Comparison of ENCODE assay signal across 10 cellular contexts in genomic region chr19:35533822-35534521, GRCh38. TPM values are rescaled to one million over a fixed set of nuclear protein-coding genes. Genes with fewer than 3 reads are reported as not detected.
DNase-seq lines count a peak whose midpoint lies in the region; ATAC-seq lines count a peak whose summit lies in the region.
"Had no signal": no experiment of that assay in that cellular context is flagged by ENCODE, and none has a peak within 500 bp of the region (broad histone marks: within the 10 kb centered on the region; RNA-seq: fewer than 3 reads in every experiment).

No MANE protein-coding gene starts in this region.

- peaks cover 8% of the 10 kb centered on the region for H3K4me1 Mint-ChIP-seq in activated T-helper 17 cell treated with anti-CD3 and anti-CD28 coated beads, Interleukin-2, amount 50 U/mL, for 72 hours

- peak; percentile 48 for DNase-seq in AG20443 (ENCODE audit: low spot score)
- peak; percentile 37 for DNase-seq in HK-2 (ENCODE audit: unreplicated experiment)
- peak in 1 of 2 donors; percentile 54 for DNase-seq in left colon
- no peak for DNase-seq in NCI-H345 (lab: John Stamatoyannopoulos, UW)
- no peak for DNase-seq in A172 (ENCODE audit: low spot score)
- DNase-seq in hepatic stellate cell (ENCODE audit: low spot score): no peak
- no peak for DNase-seq in posterior vena cava (ENCODE audit: low spot score)
- DNase-seq: posterior cingulate gyrus had no signal

- H3K9me3 Mint-ChIP-seq in activated T-helper 17 cell treated with anti-CD3 and anti-CD28 coated beads, Interleukin-2, amount 50 U/mL, for 72 hours: no peaks in the 10 kb centered on the region

- intact Hi-C loops in left colon (cut with DNase I, micrococcal nuclease): no loop called here
- intact Hi-C loops in posterior vena cava (cut with DNase I): no loop called here

- H3K4me3 Mint-ChIP-seq in activated T-helper 17 cell treated with anti-CD3 and anti-CD28 coated beads, Interleukin-2, amount 50 U/mL, for 72 hours: peak overlapping the region; percentile 58

- H3K27me3 Mint-ChIP-seq in activated T-helper 17 cell treated with anti-CD3 and anti-CD28 coated beads, Interleukin-2, amount 50 U/mL, for 72 hours: peaks cover 12% of the 10 kb centered on the region

- ATAC-seq in activated T-helper 17 cell treated with anti-CD3 and anti-CD28 coated beads, Interleukin-2, amount 50 U/mL, for 72 hours (replicated peaks): peak; percentile 60
- ATAC-seq in left colon: peak; percentile 71

- no peaks in the 10 kb centered on the region for H3K36me3 Mint-ChIP-seq in activated T-helper 17 cell treated with anti-CD3 and anti-CD28 coated beads, Interleukin-2, amount 50 U/mL, for 72 hours (ENCODE audit: low read depth)

- no peak overlapping the region for H3K27ac Mint-ChIP-seq in activated T-helper 17 cell treated with anti-CD3 and anti-CD28 coated beads, Interleukin-2, amount 50 U/mL, for 72 hours

RNA-seq across cellular contexts. Expression of gene GAPDHS, which starts 0.7 kb away (rescaled TPM):
- not detected for total RNA-seq in activated T-helper 17 cell treated with anti-CD3 and anti-CD28 coated beads, Interleukin-2, amount 50 U/mL, for 72 hours
- total RNA-seq in left colon: not detected
- total RNA-seq in A172 (2014; rRNA removed; shearing (Covaris generic)): not detected in 2 replicates
- total RNA-seq in posterior vena cava: not detected
- total RNA-seq: ascending aorta had no signal

RNA-seq across cellular contexts. Expression of gene SBSN, which starts 5.9 kb away (rescaled TPM):
- not detected for total RNA-seq in activated T-helper 17 cell treated with anti-CD3 and anti-CD28 coated beads, Interleukin-2, amount 50 U/mL, for 72 hours
- total RNA-seq in left colon: not detected
- total RNA-seq in A172 (2014; rRNA removed; shearing (Covaris generic)): not detected in 2 replicates
- not detected for total RNA-seq in posterior vena cava
- total RNA-seq: ascending aorta had no signal

RNA-seq across cellular contexts. Expression of gene TMEM147, which starts 11.5 kb away (rescaled TPM):
- total RNA-seq in activated T-helper 17 cell treated with anti-CD3 and anti-CD28 coated beads, Interleukin-2, amount 50 U/mL, for 72 hours: 10 to 100 TPM; 45.0 to 74.1 TPM
- total RNA-seq in left colon (10 to 100 TPM; 55.1 to 61.2 TPM), posterior vena cava (10 to 100 TPM; 52.4 to 61.1 TPM)
- total RNA-seq in A172 (2014; rRNA removed; shearing (Covaris generic)): 167 and 204 TPM in 2 replicates

RNA-seq across cellular contexts. Expression of gene DMKN, which starts 20.5 kb away (rescaled TPM):
- total RNA-seq in activated T-helper 17 cell treated with anti-CD3 and anti-CD28 coated beads, Interleukin-2, amount 50 U/mL, for 72 hours: 1 to 10 TPM in 1 of 2 donors, under 1 TPM in 1; 0.11 to 1.7 TPM
- total RNA-seq in left colon (10 to 100 TPM in 1 of 2 donors, 1 to 10 TPM in 1; 8.8 to 13.8 TPM), posterior vena cava (1 to 10 TPM; 2.1 to 2.2 TPM)
- 4.0 and 4.4 TPM in 2 replicates for total RNA-seq in A172 (2014; rRNA removed; shearing (Covaris generic))

RNA-seq across cellular contexts. Expression of gene ATP4A, which starts 29.5 kb away (rescaled TPM):
- total RNA-seq in activated T-helper 17 cell treated with anti-CD3 and anti-CD28 coated beads, Interleukin-2, amount 50 U/mL, for 72 hours: not detected
- not detected for total RNA-seq in left colon
- not detected in 2 replicates for total RNA-seq in A172 (2014; rRNA removed; shearing (Covaris generic))
- not detected for total RNA-seq in posterior vena cava
- total RNA-seq: ascending aorta had no signal

Comparison
In these comparisons a context has a peak if more than half of its experiments do, and no peak if none do; other contexts are left out.
1. DNase-seq: peak in AG20443 (single experiment) and HK-2 (single experiment); none in NCI-H345 (single experiment), A172 (single experiment), hepatic stellate cell (single experiment) and posterior vena cava (single experiment).